In genomic region chr11:70397983-70398833, GRCh38 we compare ENCODE assay signal across 8 cellular contexts. TPM values are rescaled to one million over a fixed set of nuclear protein-coding genes. Genes with fewer than 3 reads are reported as not detected.
DNase-seq lines count a peak whose midpoint lies in the region; ATAC-seq, FAIRE-seq and TF ChIP-seq lines count a peak whose summit lies in the region.

CTTN (plus strand) TSS chr11:70398529; CDS start chr11:70407298, 8,769 bp downstream.

- H3K36me3 ChIP-seq in bronchial epithelial cell (ENCODE audit: control insufficient read depth, insufficient read depth, low read length) (peaks cover 3% of the 10 kb centered on the region), skeletal muscle satellite cell (ENCODE audit: insufficient read depth, low read length) (peaks cover 5% of the 10 kb centered on the region)

- FAIRE-seq in bronchial epithelial cell (lab: Jason Lieb, UNC): no peak

- H3K4me3 ChIP-seq in bronchial epithelial cell (ENCODE audit: low read depth, low read length) (peak within 1 kb of the TSS; percentile 92), skeletal muscle satellite cell (ENCODE audit: low read length) (peak within 1 kb of the TSS; percentile 76)

- DNase-seq in DMS79 (lab: John Stamatoyannopoulos, UW) (peak; percentile 83), NCI-H2196 (lab: John Stamatoyannopoulos, UW; ENCODE audit: unreplicated experiment) (peak; percentile 77), bronchial epithelial cell (ENCODE audit: low read depth) (peak; percentile 74), iPS-NIHi11 (ENCODE audit: low spot score) (peak; percentile 99)
- peak; percentile 32 to 48 (median 42) for DNase-seq in activated CD4-positive, CD25-positive, alpha-beta regulatory T cell (lab: John Stamatoyannopoulos, UW)

- H3K9ac ChIP-seq in skeletal muscle satellite cell (ENCODE audit: low read depth, low read length): peak within 1 kb of the TSS; percentile 85

- H3K4me2 ChIP-seq in skeletal muscle satellite cell (ENCODE audit: low read length): peak within 1 kb of the TSS; percentile 92

- H3K9me3 ChIP-seq in skeletal muscle satellite cell (replicated peaks; ENCODE audit: low read length): no peaks in the 10 kb centered on the region

- H3K4me1 ChIP-seq in skeletal muscle satellite cell (ENCODE audit: control insufficient read depth, insufficient read depth, low read length): peaks cover 31% of the 10 kb centered on the region

- no peak for TF ChIP-seq CTCF in bronchial epithelial cell (IDR thresholded peaks at IDR 0.05; ENCODE audit: insufficient read depth, low read length, severe bottlenecking)

- H3K27me3 ChIP-seq in bronchial epithelial cell (ENCODE audit: control insufficient read depth, insufficient read depth, low read length) (no peaks in the 10 kb centered on the region), skeletal muscle satellite cell (ENCODE audit: control insufficient read depth, insufficient read depth, low read length) (no peaks in the 10 kb centered on the region)

- ATAC-seq in HG02798 (IDR thresholded peaks at IDR 0.05; ENCODE audit: poor library complexity, unreplicated experiment): peak; percentile 61
- ATAC-seq in HG03025 (IDR thresholded peaks at IDR 0.05; ENCODE audit: low FRiP score, unreplicated experiment): no peak

RNA-seq across cellular contexts. Expression of gene CTTN, which starts in this region (rescaled TPM):
- total RNA-seq in bronchial epithelial cell: 412 and 460 TPM in 2 replicates
- total RNA-seq in skeletal muscle satellite cell (2012; rRNA removed): 296 and 312 TPM in 2 replicates

Comparison
In these comparisons a context has a peak if more than half of its experiments do, and no peak if none do; other contexts are left out.
1. DNase-seq: peak in every context shown above with its lines; median percentile 99 in iPS-NIHi11; 83 in DMS79; 77 in NCI-H2196; 74 in bronchial epithelial cell; 42 in activated CD4-positive, CD25-positive, alpha-beta regulatory T cell.